23 cellular contexts compared by ENCODE assay signal in the genomic region with DNA sequence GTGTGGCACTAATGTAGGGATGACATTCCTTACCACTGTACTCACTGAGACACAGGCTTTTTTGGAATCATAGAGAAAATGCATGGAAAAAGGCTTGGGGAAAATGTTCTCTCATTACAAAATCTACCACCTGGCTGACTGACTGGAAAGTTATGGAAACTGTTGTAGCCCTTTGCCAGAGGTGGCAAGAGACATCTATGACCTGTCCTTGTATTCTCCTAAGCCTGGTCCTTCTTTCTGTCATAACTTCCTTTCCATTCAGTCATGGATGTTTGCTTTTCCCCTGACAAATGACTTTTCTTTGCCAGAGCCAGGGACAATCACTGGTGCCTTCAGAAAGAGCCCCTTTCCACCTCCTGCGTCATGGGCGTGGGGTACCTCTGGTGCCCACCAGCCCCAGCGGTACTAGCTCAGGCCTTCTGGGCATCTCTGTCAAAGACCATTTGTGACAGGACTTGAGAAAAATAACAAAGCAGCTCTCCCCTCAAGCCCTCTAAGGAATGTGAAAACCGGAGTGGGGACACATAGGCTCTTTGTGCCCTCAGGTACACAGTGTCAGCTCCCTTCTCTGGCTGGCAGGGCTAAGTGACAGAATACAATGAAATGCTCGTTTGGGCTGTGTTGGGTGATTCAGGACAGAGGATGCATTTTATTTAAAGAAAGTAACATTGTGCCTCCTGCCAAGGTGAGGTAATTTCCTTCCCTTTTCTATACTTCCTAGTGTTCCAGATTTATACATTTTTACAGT.
"Had no signal": no experiment of that assay in that cellular context is flagged by ENCODE, and none has a peak within 500 bp of the region (broad histone marks: within the 10 kb centered on the region; RNA-seq: fewer than 3 reads in every experiment).

No MANE protein-coding gene starts in this region.

- H3K27me3 ChIP-seq: esophagus muscularis mucosa, gastroesophageal sphincter, spleen, tibial artery, upper lobe of right lung had no signal

- H3K27ac Mint-ChIP-seq: mesothelial cell of epicardium; natural killer cell; stimulated activated memory B cell treated with anti-CD40 and anti-IgM and Interleukin-4, amounts not matched to agents 10 μg/mL and 1 μg/mL and 100 μg/mL, for 72 hours; stimulated activated naive CD8-positive, alpha-beta T cell treated with anti-CD3 and anti-CD28 coated beads, Interleukin-15, Interleukin-2, amounts not matched to agents 100 ng/mL and 50 ng/mL, for 24 hours had no signal

- H3K36me3 Mint-ChIP-seq: mesothelial cell of epicardium; natural killer cell; stimulated activated memory B cell treated with anti-CD40 and anti-IgM and Interleukin-4, amounts not matched to agents 10 μg/mL and 1 μg/mL and 100 μg/mL, for 72 hours had no signal

- H3K27ac ChIP-seq: coronary artery, epithelial cell of prostate, esophagus muscularis mucosa, gastroesophageal sphincter, parathyroid adenoma, psoas muscle, spleen, tibial artery, upper lobe of right lung had no signal

- H3K4me3 Mint-ChIP-seq: mesothelial cell of epicardium; natural killer cell; stimulated activated memory B cell treated with anti-CD40 and anti-IgM and Interleukin-4, amounts not matched to agents 10 μg/mL and 1 μg/mL and 100 μg/mL, for 72 hours; stimulated activated naive CD8-positive, alpha-beta T cell treated with anti-CD3 and anti-CD28 coated beads, Interleukin-15, Interleukin-2, amounts not matched to agents 100 ng/mL and 50 ng/mL, for 24 hours had no signal

- H3K27me3 Mint-ChIP-seq: stimulated activated memory B cell treated with anti-CD40 and anti-IgM and Interleukin-4, amounts not matched to agents 10 μg/mL and 1 μg/mL and 100 μg/mL, for 72 hours had no signal

- H3K4me1 Mint-ChIP-seq: natural killer cell; stimulated activated memory B cell treated with anti-CD40 and anti-IgM and Interleukin-4, amounts not matched to agents 10 μg/mL and 1 μg/mL and 100 μg/mL, for 72 hours had no signal

- H3K79me2 ChIP-seq: parathyroid adenoma had no signal

- H3K9me3 ChIP-seq: esophagus muscularis mucosa, gastroesophageal sphincter, psoas muscle, spleen, tibial artery, upper lobe of right lung had no signal

- H3K9me3 Mint-ChIP-seq: mesothelial cell of epicardium; natural killer cell; stimulated activated memory B cell treated with anti-CD40 and anti-IgM and Interleukin-4, amounts not matched to agents 10 μg/mL and 1 μg/mL and 100 μg/mL, for 72 hours; stimulated activated naive CD8-positive, alpha-beta T cell treated with anti-CD3 and anti-CD28 coated beads, Interleukin-15, Interleukin-2, amounts not matched to agents 100 ng/mL and 50 ng/mL, for 24 hours had no signal

- DNase-seq: central memory CD4-positive, alpha-beta T cell; effector memory CD4-positive, alpha-beta T cell; glutamatergic neuron; left colon; mammary epithelial cell; natural killer cell; psoas muscle; retina; spleen; stimulated activated CD4-positive, alpha-beta T cell treated with anti-CD3 and anti-CD28 coated beads, Interleukin-15, amount 100 ng/mL, for 24 hours; stimulated activated CD4-positive, alpha-beta T cell treated with anti-CD3 and anti-CD28 coated beads, Interleukin-1b, Interleukin-23, amount 100 ng/mL, for 48 hours; stimulated activated CD4-positive, alpha-beta T cell treated with anti-CD3 and anti-CD28 coated beads, Interleukin-4, amount 100 ng/mL, for 24 hours; tibial artery; upper lobe of right lung had no signal

- H3K36me3 ChIP-seq: esophagus muscularis mucosa, gastroesophageal sphincter, spleen, tibial artery, upper lobe of right lung had no signal

- H3K9ac ChIP-seq: parathyroid adenoma had no signal

- ATAC-seq: gastroesophageal sphincter; left colon; natural killer cell; psoas muscle; sciatic nerve; stimulated activated memory B cell treated with anti-CD40 and anti-IgM and Interleukin-4, amounts not matched to agents 10 μg/mL and 1 μg/mL and 100 μg/mL, for 72 hours; upper lobe of right lung had no signal

- H2AFZ ChIP-seq: parathyroid adenoma had no signal

- H3K4me1 ChIP-seq: esophagus muscularis mucosa, gastroesophageal sphincter, psoas muscle, upper lobe of right lung had no signal

- H3K4me3 ChIP-seq: coronary artery, esophagus muscularis mucosa, gastroesophageal sphincter, psoas muscle, spleen, tibial artery, upper lobe of right lung had no signal
